In the genomic region with DNA sequence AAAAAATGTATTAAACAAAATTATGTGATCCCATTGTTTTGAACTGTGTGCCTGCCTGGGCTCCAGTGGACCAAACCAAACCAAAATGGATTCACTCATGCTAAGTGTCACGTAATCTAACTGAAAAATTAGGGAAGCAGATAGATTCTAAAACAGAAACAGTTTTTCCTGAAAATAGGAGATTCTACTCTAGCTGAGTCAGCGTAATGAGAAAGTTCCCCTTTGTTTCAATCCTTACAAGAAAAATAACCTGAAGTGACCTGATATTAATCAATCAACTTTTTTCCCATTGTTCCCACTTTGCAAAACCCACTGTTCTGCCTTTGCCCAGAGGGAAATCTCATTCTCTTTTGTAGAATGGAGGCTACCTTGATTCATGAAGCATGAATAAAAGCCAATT, we compare ENCODE assay signal across 22 cellular contexts.
"Had no signal": no experiment of that assay in that cellular context is flagged by ENCODE, and none has a peak within 500 bp of the region (broad histone marks: within the 10 kb centered on the region; RNA-seq: fewer than 3 reads in every experiment).

No MANE protein-coding gene starts in this region.

- H3K4me2 ChIP-seq: hepatocyte had no signal

- ATAC-seq: foreskin keratinocyte, gastroesophageal sphincter, heart left ventricle, left cardiac atrium, left lung, left ventricle myocardium superior, lower lobe of right lung, mucosa of descending colon had no signal

- H3K27me3 ChIP-seq: dorsolateral prefrontal cortex, esophagus muscularis mucosa, foreskin keratinocyte, gastroesophageal sphincter, heart left ventricle, hepatocyte, left lung had no signal

- H2AFZ ChIP-seq: hepatocyte had no signal

- FAIRE-seq: colon, endothelial cell of umbilical vein had no signal

- H3K4me3 ChIP-seq: coronary artery, dorsolateral prefrontal cortex, esophagus muscularis mucosa, gastroesophageal sphincter, heart left ventricle, hepatocyte, left lung, lower lobe of right lung, mucosa of descending colon had no signal

- H3K27ac ChIP-seq: coronary artery, dorsolateral prefrontal cortex, esophagus muscularis mucosa, foreskin keratinocyte, gastroesophageal sphincter, heart left ventricle, hepatocyte, left lung, lower lobe of right lung had no signal

- H3K9me3 ChIP-seq: esophagus muscularis mucosa, gastroesophageal sphincter, lower lobe of right lung had no signal

- H3K36me3 ChIP-seq: esophagus muscularis mucosa, gastroesophageal sphincter, heart left ventricle, left lung, lower lobe of right lung had no signal

- H3K79me2 ChIP-seq: hepatocyte had no signal

- DNase-seq: dermis blood vessel endothelial cell; dorsolateral prefrontal cortex; effector CD4-positive, alpha-beta T cell; effector memory CD4-positive, alpha-beta T cell; foreskin keratinocyte; heart left ventricle; hypothalamus; immature natural killer cell; islet precursor cell; left cardiac atrium; left lung; left ventricle myocardium superior; lower lobe of right lung; mesenchymal stem cell; mucosa of descending colon; naive B cell had no signal

- H3K4me1 ChIP-seq: esophagus muscularis mucosa, foreskin keratinocyte, gastroesophageal sphincter, heart left ventricle, left lung, lower lobe of right lung had no signal
